26 cellular contexts compared by ENCODE assay signal in the genomic region with DNA sequence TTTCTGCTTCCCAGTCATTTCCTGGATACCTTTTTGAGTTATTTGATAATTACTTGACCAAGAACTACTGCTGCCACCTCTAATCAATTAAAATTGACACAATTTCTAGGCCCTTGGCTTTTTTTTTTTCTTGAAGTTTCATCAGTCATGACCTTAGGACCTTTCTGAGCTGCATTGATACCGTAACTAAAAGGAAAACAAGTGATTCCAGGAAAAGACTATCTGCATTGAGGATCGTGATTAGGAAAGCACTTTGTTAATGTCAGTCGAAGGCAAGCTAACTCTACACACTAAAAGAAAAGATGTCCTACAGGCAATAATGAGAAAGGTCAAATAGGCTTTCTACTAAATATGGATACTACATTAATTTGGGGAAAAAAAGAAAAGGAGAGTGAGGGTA.
"Had no signal": no experiment of that assay in that cellular context is flagged by ENCODE, and none has a peak within 500 bp of the region (broad histone marks: within the 10 kb centered on the region; RNA-seq: fewer than 3 reads in every experiment).

No MANE protein-coding gene starts in this region.

- H3K9me3 ChIP-seq: colonic mucosa, esophagus squamous epithelium, gastrocnemius medialis, heart right ventricle, left lung, lower lobe of right lung, mucosa of descending colon had no signal

- DNase-seq: colonic mucosa; cortex of kidney; effector CD8-positive, alpha-beta T cell; effector memory CD8-positive, alpha-beta T cell; endodermal cell; esophagus squamous epithelium; foreskin fibroblast; foreskin melanocyte; gastrocnemius medialis; glutamatergic neuron; head of caudate nucleus; heart right ventricle; hippocampal formation; left cardiac atrium; left lung; lower lobe of right lung; mesenchymal stem cell; mucosa of descending colon; naive B cell had no signal

- ATAC-seq: effector memory CD8-positive, alpha-beta T cell; esophagus mucosa; gastrocnemius medialis; heart right ventricle; left cardiac atrium; left lung; lower lobe of right lung; mucosa of descending colon had no signal

- H3K9me3 Mint-ChIP-seq: dendritic cell treated with granulocyte-macrophage colony-stimulating factor and Interleukin-4, amounts not matched to agents 40 ng/mL and 50 ng/mL, for 4 days; effector memory CD8-positive, alpha-beta T cell; endodermal cell; mesothelial cell of epicardium; naive B cell had no signal

- H3K27me3 Mint-ChIP-seq: dendritic cell treated with granulocyte-macrophage colony-stimulating factor and Interleukin-4, amounts not matched to agents 40 ng/mL and 50 ng/mL, for 4 days; effector memory CD8-positive, alpha-beta T cell; naive B cell had no signal

- H3K27me3 ChIP-seq: colonic mucosa, esophagus squamous epithelium, gastrocnemius medialis, heart right ventricle, left lung had no signal

- FAIRE-seq: endometrium, islet of Langerhans, keratinocyte had no signal

- H3K36me3 Mint-ChIP-seq: mesothelial cell of epicardium had no signal

- H3K27ac Mint-ChIP-seq: dendritic cell treated with granulocyte-macrophage colony-stimulating factor and Interleukin-4, amounts not matched to agents 40 ng/mL and 50 ng/mL, for 4 days; effector memory CD8-positive, alpha-beta T cell; endodermal cell had no signal

- H3K4me3 ChIP-seq: colonic mucosa, esophagus squamous epithelium, gastrocnemius medialis, heart right ventricle, left lung, lower lobe of right lung, mucosa of descending colon had no signal

- H3K36me3 ChIP-seq: colonic mucosa, esophagus squamous epithelium, gastrocnemius medialis, left lung, lower lobe of right lung had no signal

- H3K4me3 Mint-ChIP-seq: dendritic cell treated with granulocyte-macrophage colony-stimulating factor and Interleukin-4, amounts not matched to agents 40 ng/mL and 50 ng/mL, for 4 days; effector memory CD8-positive, alpha-beta T cell; endodermal cell; mesothelial cell of epicardium; naive B cell had no signal

- H3K27ac ChIP-seq: colonic mucosa, epithelial cell of prostate, esophagus squamous epithelium, gastrocnemius medialis, heart right ventricle, left lung, lower lobe of right lung had no signal

- H3K4me1 ChIP-seq: colonic mucosa, esophagus squamous epithelium, gastrocnemius medialis, left lung, lower lobe of right lung had no signal
